ENCODE assay signal across 1 cellular context in the genomic region with DNA sequence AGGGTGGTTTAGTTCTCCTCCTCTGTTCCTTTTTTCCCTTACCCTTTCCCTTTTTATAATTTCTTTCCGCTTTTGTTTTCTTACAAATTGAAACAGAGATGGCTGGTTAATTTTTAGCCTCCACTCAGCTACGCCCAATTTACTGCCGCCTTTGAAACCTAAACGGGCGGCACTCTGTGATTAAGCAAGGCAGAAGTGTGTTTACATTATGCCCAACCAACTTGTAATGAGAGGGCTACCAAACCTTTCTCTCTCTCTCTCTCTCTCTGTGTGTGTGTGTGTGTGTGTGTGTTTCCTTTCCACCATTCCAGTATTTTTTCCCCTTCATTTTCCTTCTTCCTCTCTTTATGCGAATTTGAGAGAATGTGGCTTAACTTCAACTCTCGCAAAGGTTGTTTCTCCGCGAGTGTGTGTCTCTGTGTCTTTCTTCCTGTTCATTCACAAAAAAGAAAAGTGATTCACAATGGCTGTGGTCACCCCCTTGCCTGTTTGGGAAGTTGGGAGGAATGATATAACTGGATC.
TF ChIP-seq lines count a peak whose summit lies in the region.

No MANE protein-coding gene starts in this region.

TF ChIP-seq in HEK293, 187 proteins besides CTCF, POLR2A, EP300 and RAD21 (continued from another document and continues in another):
- TF ChIP-seq ZSCAN5A (tag by site-specific recombination; IDR thresholded peaks at IDR 0.05) (peak; percentile 86; the same call in 1 of the 2 replicates), ZNF521 (tag by site-specific recombination; IDR thresholded peaks at IDR 0.05) (no peak), KLF10 (tag by site-specific recombination; IDR thresholded peaks at IDR 0.05) (no peak), ZNF416 (tag by site-specific recombination; IDR thresholded peaks at IDR 0.05) (0 out of 2 replicates have a peak, but pooled peaks have one; percentile 41), ZIC2 (tag by site-specific recombination; IDR thresholded peaks at IDR 0.05) (no peak), ZNF658 (tag by site-specific recombination; IDR thresholded peaks at IDR 0.05) (no peak), ZNF645 (tag by site-specific recombination; IDR thresholded peaks at IDR 0.05) (peak; percentile 84; the same call in 1 of the 2 replicates), ZNF19 (tag by site-specific recombination; IDR thresholded peaks at IDR 0.05; ENCODE audit: low read depth) (peak; percentile 84; the same call in 1 of the 2 replicates), ZNF10 (tag by site-specific recombination; IDR thresholded peaks at IDR 0.05) (no peak), ZNF2 (tag by site-specific recombination; IDR thresholded peaks at IDR 0.05) (peak; percentile 94), TSHZ1 (tag by site-specific recombination; IDR thresholded peaks at IDR 0.05; ENCODE audit: borderline replicate concordance) (peak; percentile 35; the same call in 1 of the 2 replicates), KLF7 (tag by site-specific recombination; IDR thresholded peaks at IDR 0.05; ENCODE audit: borderline replicate concordance) (peak; percentile 75; the same call in 1 of the 2 replicates), TCF7L2 (IDR thresholded peaks at IDR 0.05; ENCODE audit: borderline replicate concordance, low read depth, low read length) (peak; percentile 85), ZNF701 (tag by site-specific recombination; IDR thresholded peaks at IDR 0.05) (0 out of 2 replicates have a peak, but pooled peaks have one; percentile 67), SCRT1 (tag by site-specific recombination; IDR thresholded peaks at IDR 0.05; ENCODE audit: borderline replicate concordance) (0 out of 2 replicates have a peak, but pooled peaks have one; percentile 49), ATF2 (tag by site-specific recombination; IDR thresholded peaks at IDR 0.05; ENCODE audit: low read depth) (peak; percentile 48; the same call in 1 of the 2 replicates), ZNF335 (tag by site-specific recombination; conservative IDR thresholded peaks at IDR 0.05) (peak; percentile 84), ZSCAN18 (tag by site-specific recombination; IDR thresholded peaks at IDR 0.05) (peak; percentile 97), ZNF211 (tag by site-specific recombination; IDR thresholded peaks at IDR 0.05; ENCODE audit: low read depth) (0 out of 2 replicates have a peak, but pooled peaks have one; percentile 38), ZBTB21 (tag by site-specific recombination; IDR thresholded peaks at IDR 0.05) (peak; percentile 81), ZNF596 (tag by site-specific recombination; IDR thresholded peaks at IDR 0.05) (no peak), ZNF239 (tag by site-specific recombination; IDR thresholded peaks at IDR 0.05) (no peak), WT1 (tag by site-specific recombination; IDR thresholded peaks at IDR 0.05) (peak; percentile 56; the same call in 1 of the 2 replicates), ZNF664 (tag by site-specific recombination; IDR thresholded peaks at IDR 0.05) (peak; percentile 51; the same call in 1 of the 2 replicates), ZNF585B (tag by site-specific recombination; IDR thresholded peaks at IDR 0.05) (no peak), ZSCAN16 (tag by site-specific recombination; IDR thresholded peaks at IDR 0.05) (peak; percentile 53; the same call in 1 of the 2 replicates), ZNF433 (tag by site-specific recombination; IDR thresholded peaks at IDR 0.05; ENCODE audit: low read depth) (no peak), ZNF324 (tag by site-specific recombination; IDR thresholded peaks at IDR 0.05) (peak; percentile 74; the same call in 1 of the 2 replicates), ZNF174 (tag by site-specific recombination; IDR thresholded peaks at IDR 0.05) (no peak), ZXDB (tag by site-specific recombination; IDR thresholded peaks at IDR 0.05) (no peak; the same call in 1 of the 2 replicates), ZNF473 (tag by site-specific recombination; IDR thresholded peaks at IDR 0.05) (no peak), KLF17 (tag by site-specific recombination; IDR thresholded peaks at IDR 0.05) (peak; percentile 98), ZNF501 (tag by site-specific recombination; IDR thresholded peaks at IDR 0.05) (no peak), ZNF311 (tag by site-specific recombination; IDR thresholded peaks at IDR 0.05; ENCODE audit: borderline replicate concordance) (no peak), ZNF404 (tag by site-specific recombination; IDR thresholded peaks at IDR 0.05) (no peak), ZBTB26 (tag by site-specific recombination; optimal IDR thresholded peaks at IDR 0.05) (no peak), ZNF16 (tag by site-specific recombination; IDR thresholded peaks at IDR 0.05; ENCODE audit: low read depth) (no peak)
- TF ChIP-seq, protein P1, sequence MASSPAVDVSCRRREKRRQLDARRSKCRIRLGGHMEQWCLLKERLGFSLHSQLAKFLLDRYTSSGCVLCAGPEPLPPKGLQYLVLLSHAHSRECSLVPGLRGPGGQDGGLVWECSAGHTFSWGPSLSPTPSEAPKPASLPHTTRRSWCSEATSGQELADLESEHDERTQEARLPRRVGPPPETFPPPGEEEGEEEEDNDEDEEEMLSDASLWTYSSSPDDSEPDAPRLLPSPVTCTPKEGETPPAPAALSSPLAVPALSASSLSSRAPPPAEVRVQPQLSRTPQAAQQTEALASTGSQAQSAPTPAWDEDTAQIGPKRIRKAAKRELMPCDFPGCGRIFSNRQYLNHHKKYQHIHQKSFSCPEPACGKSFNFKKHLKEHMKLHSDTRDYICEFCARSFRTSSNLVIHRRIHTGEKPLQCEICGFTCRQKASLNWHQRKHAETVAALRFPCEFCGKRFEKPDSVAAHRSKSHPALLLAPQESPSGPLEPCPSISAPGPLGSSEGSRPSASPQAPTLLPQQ (tag by site-specific recombination; IDR thresholded peaks at IDR 0.05) = peak; percentile 96
- TF ChIP-seq, protein P2, sequence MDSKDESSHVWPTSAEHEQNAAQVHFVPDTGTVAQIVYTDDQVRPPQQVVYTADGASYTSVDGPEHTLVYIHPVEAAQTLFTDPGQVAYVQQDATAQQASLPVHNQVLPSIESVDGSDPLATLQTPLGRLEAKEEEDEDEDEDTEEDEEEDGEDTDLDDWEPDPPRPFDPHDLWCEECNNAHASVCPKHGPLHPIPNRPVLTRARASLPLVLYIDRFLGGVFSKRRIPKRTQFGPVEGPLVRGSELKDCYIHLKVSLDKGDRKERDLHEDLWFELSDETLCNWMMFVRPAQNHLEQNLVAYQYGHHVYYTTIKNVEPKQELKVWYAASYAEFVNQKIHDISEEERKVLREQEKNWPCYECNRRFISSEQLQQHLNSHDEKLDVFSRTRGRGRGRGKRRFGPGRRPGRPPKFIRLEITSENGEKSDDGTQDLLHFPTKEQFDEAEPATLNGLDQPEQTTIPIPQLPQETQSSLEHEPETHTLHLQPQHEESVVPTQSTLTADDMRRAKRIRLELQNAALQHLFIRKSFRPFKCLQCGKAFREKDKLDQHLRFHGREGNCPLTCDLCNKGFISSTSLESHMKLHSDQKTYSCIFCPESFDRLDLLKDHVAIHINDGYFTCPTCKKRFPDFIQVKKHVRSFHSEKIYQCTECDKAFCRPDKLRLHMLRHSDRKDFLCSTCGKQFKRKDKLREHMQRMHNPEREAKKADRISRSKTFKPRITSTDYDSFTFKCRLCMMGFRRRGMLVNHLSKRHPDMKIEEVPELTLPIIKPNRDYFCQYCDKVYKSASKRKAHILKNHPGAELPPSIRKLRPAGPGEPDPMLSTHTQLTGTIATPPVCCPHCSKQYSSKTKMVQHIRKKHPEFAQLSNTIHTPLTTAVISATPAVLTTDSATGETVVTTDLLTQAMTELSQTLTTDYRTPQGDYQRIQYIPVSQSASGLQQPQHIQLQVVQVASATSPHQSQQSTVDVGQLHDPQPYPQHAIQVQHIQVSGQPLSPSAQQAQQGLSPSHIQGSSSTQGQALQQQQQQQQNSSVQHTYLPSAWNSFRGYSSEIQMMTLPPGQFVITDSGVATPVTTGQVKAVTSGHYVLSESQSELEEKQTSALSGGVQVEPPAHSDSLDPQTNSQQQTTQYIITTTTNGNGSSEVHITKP (tag by site-specific recombination; IDR thresholded peaks at IDR 0.05) = peak; percentile 84
- TF ChIP-seq, protein P3, sequence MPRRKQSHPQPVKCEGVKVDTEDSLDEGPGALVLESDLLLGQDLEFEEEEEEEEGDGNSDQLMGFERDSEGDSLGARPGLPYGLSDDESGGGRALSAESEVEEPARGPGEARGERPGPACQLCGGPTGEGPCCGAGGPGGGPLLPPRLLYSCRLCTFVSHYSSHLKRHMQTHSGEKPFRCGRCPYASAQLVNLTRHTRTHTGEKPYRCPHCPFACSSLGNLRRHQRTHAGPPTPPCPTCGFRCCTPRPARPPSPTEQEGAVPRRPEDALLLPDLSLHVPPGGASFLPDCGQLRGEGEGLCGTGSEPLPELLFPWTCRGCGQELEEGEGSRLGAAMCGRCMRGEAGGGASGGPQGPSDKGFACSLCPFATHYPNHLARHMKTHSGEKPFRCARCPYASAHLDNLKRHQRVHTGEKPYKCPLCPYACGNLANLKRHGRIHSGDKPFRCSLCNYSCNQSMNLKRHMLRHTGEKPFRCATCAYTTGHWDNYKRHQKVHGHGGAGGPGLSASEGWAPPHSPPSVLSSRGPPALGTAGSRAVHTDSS (tag by site-specific recombination; IDR thresholded peaks at IDR 0.05) = no peak
